ENCODE assay signal across 8 cellular contexts in the genomic region with DNA sequence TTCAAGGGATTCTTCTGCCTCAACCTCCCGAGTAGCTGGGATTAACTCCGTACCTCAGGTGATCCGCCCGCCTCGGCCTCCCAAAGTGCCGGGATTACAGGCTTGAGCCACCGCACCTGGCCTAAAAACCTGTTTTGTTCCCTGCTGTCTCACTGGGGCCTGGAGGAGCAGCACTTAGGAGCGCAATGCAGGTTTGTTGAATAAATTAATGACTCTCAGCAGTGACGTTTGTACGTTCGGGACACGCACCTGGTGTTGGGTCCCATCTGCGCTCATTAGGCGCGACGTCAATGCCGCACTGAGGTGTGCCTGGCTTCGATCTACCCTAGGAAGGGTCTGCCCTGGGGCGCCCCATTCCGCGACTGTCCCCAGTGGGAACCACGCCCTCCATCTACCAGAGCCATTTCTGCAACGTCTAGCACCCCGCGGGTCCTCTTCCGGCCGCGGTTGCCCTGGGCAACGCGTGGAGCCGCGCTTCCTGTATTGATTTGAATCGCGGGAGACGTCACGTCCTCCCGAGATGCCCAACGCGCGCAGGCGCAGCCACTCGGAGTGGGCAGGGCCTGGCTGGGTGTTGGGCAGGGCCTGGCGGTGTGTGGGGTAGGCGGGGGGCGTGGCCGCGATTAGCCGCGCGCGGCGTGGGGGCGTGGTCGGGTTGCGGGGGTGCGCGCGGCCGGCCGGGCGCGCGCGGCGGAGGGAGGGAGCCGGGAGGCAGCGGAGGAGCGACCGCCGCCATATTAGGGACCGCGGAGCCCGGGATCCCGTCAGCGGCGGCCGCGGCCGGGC. TPM values are rescaled to one million over a fixed set of nuclear protein-coding genes. Genes with fewer than 3 reads are reported as not detected.
DNase-seq lines count a peak whose midpoint lies in the region; TF ChIP-seq lines count a peak whose summit lies in the region.

A gene (plus strand): TSS at position 714 of the 786 bp plus-strand sequence. CDS start 16,679 bp downstream, outside the sequence.

- H3K27ac Mint-ChIP-seq in neural progenitor cell: peak within 1 kb of the TSS; percentile 99

- H3K9me3 ChIP-seq in ES-I3 (ENCODE audit: control insufficient read depth, insufficient read depth, low read length): no peaks in the 10 kb centered on the region
- H3K9me3 ChIP-seq in HAP-1: no peaks in the 10 kb centered on the region; the same call in 1 of the 2 replicates
- no peaks in the 10 kb centered on the region for H3K9me3 ChIP-seq in MM.1S (replicated peaks; ENCODE audit: insufficient read depth, low read length)
- no peaks in the 10 kb centered on the region for H3K9me3 ChIP-seq in neural progenitor cell (ENCODE audit: low read depth)

- H3K27ac ChIP-seq in MM.1S (ENCODE audit: low read length) (peak within 1 kb of the TSS; percentile 71), neural progenitor cell (no peak within 1 kb of the TSS)

- H3K9ac ChIP-seq in ES-I3 (ENCODE audit: low read depth, low read length): peak within 1 kb of the TSS; percentile 59
- H3K9ac ChIP-seq in MM.1S (ENCODE audit: low read length): peak within 1 kb of the TSS; percentile 94
- H3K9ac ChIP-seq in neural progenitor cell: peak within 1 kb of the TSS; percentile 82

- H3K4me2 ChIP-seq in MM.1S (ENCODE audit: low read depth, low read length): peak within 1 kb of the TSS; percentile 72
- peak within 1 kb of the TSS; percentile 96 for H3K4me2 ChIP-seq in neural progenitor cell

- H2AFZ ChIP-seq in MM.1S (ENCODE audit: low read length) (peak within 1 kb of the TSS; percentile 80), neural progenitor cell (replicated peaks) (peak within 1 kb of the TSS; percentile 55)

- DNase-seq in HAP-1 (ENCODE audit: low spot score in 2 of 2) (peak; percentile 91 to 99), MM.1S (peak; percentile 100), SIG-M5 (lab: John Stamatoyannopoulos, UW) (peak; percentile 82), activated gamma-delta T cell treated with Interleukin-2 at 50 U/mL for 16 hours (peak; percentile 99), foreskin fibroblast (peak; percentile 98 to 100), neural progenitor cell (ENCODE audit: low spot score) (peak; percentile 99), stromal cell of bone marrow (ENCODE audit: low read depth) (peak; percentile 95)

- H3K36me3 ChIP-seq in ES-I3 (ENCODE audit: insufficient read depth, low read length) (no peaks in the 10 kb centered on the region), HAP-1 (replicated peaks) (peaks cover 25% of the 10 kb centered on the region), MM.1S (replicated peaks; ENCODE audit: insufficient read depth, low read length) (no peaks in the 10 kb centered on the region), neural progenitor cell (no peaks in the 10 kb centered on the region)

- H3K9me3 Mint-ChIP-seq in neural progenitor cell: no peaks in the 10 kb centered on the region

- in situ Hi-C loops in HAP-1 (cut with MboI; ENCODE audit: low sequenced_read_pairs): no loop called here

- H4K20me1 ChIP-seq in MM.1S (ENCODE audit: insufficient read depth, low read length) (no peaks in the 10 kb centered on the region), neural progenitor cell (ENCODE audit: low read depth) (peaks cover 43% of the 10 kb centered on the region)

- peaks cover 10% of the 10 kb centered on the region for H3K36me3 Mint-ChIP-seq in neural progenitor cell

- H3K4me1 Mint-ChIP-seq in neural progenitor cell: peaks cover 36% of the 10 kb centered on the region

- H3K27me3 Mint-ChIP-seq in neural progenitor cell (ENCODE audit: insufficient read depth, low read depth): peaks cover 10% of the 10 kb centered on the region

- H3F3A ChIP-seq in MM.1S (ENCODE audit: insufficient read depth, low read length) (no peaks in the 10 kb centered on the region), neural progenitor cell (ENCODE audit: low read depth) (peaks cover 8% of the 10 kb centered on the region)

- TF ChIP-seq CTCF in MM.1S (IDR thresholded peaks at IDR 0.05; ENCODE audit: low read length) (no peak), foreskin fibroblast (IDR thresholded peaks at IDR 0.05; ENCODE audit: low read depth, low read length) (no peak), neural progenitor cell (IDR thresholded peaks at IDR 0.05) (no peak)

- H3K4me3 ChIP-seq in HAP-1 (peak within 1 kb of the TSS; percentile 81), MM.1S (ENCODE audit: low read length) (peak within 1 kb of the TSS; percentile 93), foreskin fibroblast (ENCODE audit: low read depth in 1 of 2, low read length in 2 of 2) (peak within 1 kb of the TSS; percentile 88 to 91), neural progenitor cell (peak within 1 kb of the TSS; percentile 99)

- H3K79me2 ChIP-seq in MM.1S (ENCODE audit: low read length) (peaks cover 45% of the 10 kb centered on the region), neural progenitor cell (ENCODE audit: low read depth) (peaks cover 44% of the 10 kb centered on the region)

- no peaks in the 10 kb centered on the region for H3K9me2 ChIP-seq in MM.1S (replicated peaks; ENCODE audit: insufficient read depth, low read length)

- no peaks in the 10 kb centered on the region for H3K27me3 ChIP-seq in HAP-1 (ENCODE audit: low read depth)
- no peaks in the 10 kb centered on the region for H3K27me3 ChIP-seq in MM.1S (replicated peaks; ENCODE audit: insufficient read depth, low read length)
- no peaks in the 10 kb centered on the region for H3K27me3 ChIP-seq in neural progenitor cell

- peak within 1 kb of the TSS; percentile 95 for H3K4me3 Mint-ChIP-seq in neural progenitor cell

- no peaks in the 10 kb centered on the region; the same call in 1 of the 2 replicates for H3K4me1 ChIP-seq in ES-I3 (ENCODE audit: insufficient read depth, low read length)
- peaks cover 2% of the 10 kb centered on the region; the same call in 1 of the 2 replicates for H3K4me1 ChIP-seq in HAP-1
- H3K4me1 ChIP-seq in MM.1S (ENCODE audit: low read length): peaks cover 6% of the 10 kb centered on the region
- H3K4me1 ChIP-seq in neural progenitor cell: peaks cover 12% of the 10 kb centered on the region

RNA-seq across cellular contexts. Expression of the gene that starts here (rescaled TPM):
- total RNA-seq in neural progenitor cell (ENCODE audit: low replicate concordance): 16.4 and 56.1 TPM in 2 replicates
